1 cellular context compared by ENCODE assay signal in the genomic region with DNA sequence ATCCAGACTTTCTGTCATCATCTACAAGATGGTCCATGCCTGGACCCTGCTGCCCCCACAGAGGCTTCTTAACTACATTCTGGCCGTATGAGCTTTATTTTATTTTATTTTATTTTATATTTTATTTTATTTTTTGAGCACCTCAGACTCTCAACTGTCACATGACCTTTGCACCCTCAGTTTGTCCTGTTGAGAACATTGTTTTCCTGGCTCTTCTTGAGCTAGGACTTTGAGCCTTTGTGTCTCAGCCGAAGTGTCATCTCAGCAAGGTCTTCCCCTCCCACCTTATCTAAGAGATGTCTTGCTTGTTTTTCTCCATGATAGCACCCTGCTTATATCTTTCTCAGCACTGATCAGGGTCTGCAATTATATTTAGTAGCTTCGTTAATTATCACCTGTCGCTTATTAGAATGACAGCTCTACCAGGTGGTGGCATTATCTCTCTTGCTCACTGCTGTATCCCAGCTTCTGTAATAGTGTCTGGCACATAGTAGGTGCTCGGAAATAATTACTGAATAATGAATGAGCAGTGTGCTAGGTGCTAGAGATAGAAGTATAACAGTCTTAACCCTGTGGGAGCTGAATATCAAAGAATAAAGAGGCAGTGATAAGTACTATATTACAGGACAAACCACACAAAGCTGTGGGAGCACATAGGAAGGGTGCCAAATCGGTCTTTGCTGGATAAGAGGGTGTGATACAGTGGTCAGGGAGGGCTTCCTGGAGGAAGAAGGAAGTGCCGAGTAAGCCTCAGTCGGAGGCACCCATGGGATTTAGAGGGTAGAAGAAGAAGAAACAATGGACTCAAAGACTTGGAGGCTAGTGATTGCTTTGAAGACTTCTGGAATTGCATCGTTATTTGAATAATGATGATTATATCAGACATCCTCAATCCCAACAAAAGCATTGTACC.
TF ChIP-seq lines count a peak whose summit lies in the region.

No MANE protein-coding gene starts in this region.

TF ChIP-seq in HEK293, 187 proteins besides CTCF, POLR2A, EP300 and RAD21 (continued from another document):
- TF ChIP-seq, protein P1, sequence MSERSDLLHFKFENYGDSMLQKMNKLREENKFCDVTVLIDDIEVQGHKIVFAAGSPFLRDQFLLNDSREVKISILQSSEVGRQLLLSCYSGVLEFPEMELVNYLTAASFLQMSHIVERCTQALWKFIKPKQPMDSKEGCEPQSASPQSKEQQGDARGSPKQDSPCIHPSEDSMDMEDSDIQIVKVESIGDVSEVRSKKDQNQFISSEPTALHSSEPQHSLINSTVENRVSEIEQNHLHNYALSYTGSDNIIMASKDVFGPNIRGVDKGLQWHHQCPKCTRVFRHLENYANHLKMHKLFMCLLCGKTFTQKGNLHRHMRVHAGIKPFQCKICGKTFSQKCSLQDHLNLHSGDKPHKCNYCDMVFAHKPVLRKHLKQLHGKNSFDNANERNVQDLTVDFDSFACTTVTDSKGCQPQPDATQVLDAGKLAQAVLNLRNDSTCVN (tag by site-specific recombination; optimal IDR thresholded peaks at IDR 0.05) = no peak
- TF ChIP-seq ZNF157 (tag by site-specific recombination; IDR thresholded peaks at IDR 0.05) = no peak
